Comparison of ENCODE assay signal across 8 cellular contexts in genomic region chr16:88705746-88706287, GRCh38. TPM values are rescaled to one million over a fixed set of nuclear protein-coding genes. Genes with fewer than 3 reads are reported as not detected.
DNase-seq lines count a peak whose midpoint lies in the region; ATAC-seq and TF ChIP-seq lines count a peak whose summit lies in the region.

No MANE protein-coding gene starts in this region.

- dilution Hi-C loops in mammary epithelial cell (cut with HindIII; ENCODE audit: low sequenced_read_pairs) = no loop called here

- H3K9me3 ChIP-seq in mammary epithelial cell (replicated peaks; ENCODE audit: insufficient read depth, low read length) (no peaks in the 10 kb centered on the region), right lobe of liver (no peaks in the 10 kb centered on the region), tibial nerve (no peaks in the 10 kb centered on the region)

- H3K36me3 ChIP-seq in GM06990 (ENCODE audit: control insufficient read depth, insufficient read depth, low read length) = peaks cover 7% of the 10 kb centered on the region
- H3K36me3 ChIP-seq in mammary epithelial cell (ENCODE audit: insufficient read depth, low read length) = peaks cover 3% of the 10 kb centered on the region
- no peaks in the 10 kb centered on the region for H3K36me3 ChIP-seq in right lobe of liver
- peaks cover 0 to 31% (median 0%) of the 10 kb centered on the region in 3 donors for H3K36me3 ChIP-seq in tibial nerve

- TF ChIP-seq CTCF in GM06990 (IDR thresholded peaks at IDR 0.05; ENCODE audit: insufficient read depth, low read length, poor library complexity, severe bottlenecking) (no peak), LNCaP clone FGC (IDR thresholded peaks at IDR 0.05; ENCODE audit: control insufficient read depth, extremely low read depth, insufficient read depth) (no peak), mammary epithelial cell (conservative IDR thresholded peaks at IDR 0.05 in 1 of 2, IDR thresholded peaks at IDR 0.05 in 1 of 2; ENCODE audit: extremely low read depth in 1 of 2, insufficient read depth in 1 of 2, low read depth in 1 of 2, low read length in 2 of 2) (no peak), right lobe of liver (IDR thresholded peaks at IDR 0.05) (no peak), tibial nerve (IDR thresholded peaks at IDR 0.05) (no peak)

- peak overlapping the region; percentile 77 for H2AFZ ChIP-seq in mammary epithelial cell (ENCODE audit: low read depth, low read length)

- peak overlapping the region; percentile 98 for H3K4me2 ChIP-seq in mammary epithelial cell (ENCODE audit: insufficient read depth, low read depth, low read length)

- DNase-seq in GM06990 (ENCODE audit: extremely low read depth, insufficient read length) (no peak), LNCaP clone FGC (ENCODE audit: low read depth) (no peak), mammary epithelial cell (no peak), right lobe of liver (no peak), tibial nerve (ENCODE audit: low spot score in 2 of 2) (no peak), NCI-H345 treated with DMSO at 0.1 percent for 48 hours (lab: John Stamatoyannopoulos, UW; ENCODE audit: unreplicated experiment) (no peak)
- DNase-seq in NK-92 treated with Interleukin-12 subunit alpha and Interleukin-12 subunit beta, amount 100 ng/mL, for 24 hours (lab: John Stamatoyannopoulos, UW) = no peak

- H3K9ac ChIP-seq in mammary epithelial cell (ENCODE audit: insufficient read depth, low read length) = no peak overlapping the region

- no peaks in the 10 kb centered on the region for H4K20me1 ChIP-seq in mammary epithelial cell (ENCODE audit: insufficient read depth, low read length)

- CTCF ChIA-PET in mammary epithelial cell (lab: Charles Lee; ENCODE audit: low non-redundant PET) = no interaction called here

- no peak overlapping the region for H3K27ac ChIP-seq in mammary epithelial cell (ENCODE audit: insufficient read depth, low read depth, low read length)
- peak overlapping the region; percentile 53 to 82 (median 75) for H3K27ac ChIP-seq in right lobe of liver
- H3K27ac ChIP-seq in tibial nerve = peak overlapping the region; percentile 59 to 95 (median 86)

- no peak for TF ChIP-seq EP300 in tibial nerve (IDR thresholded peaks at IDR 0.05)

- ATAC-seq in GM21717 (IDR thresholded peaks at IDR 0.05; ENCODE audit: unreplicated experiment) (peak; percentile 5), right lobe of liver (peak in 3 of 4 donors; percentile 1 to 6 (median 2))

- H3K27me3 ChIP-seq in GM06990 (replicated peaks; ENCODE audit: control insufficient read depth, insufficient read depth, low read length) = no peaks in the 10 kb centered on the region
- H3K27me3 ChIP-seq in mammary epithelial cell (ENCODE audit: insufficient read depth, low read length) = no peaks in the 10 kb centered on the region
- no peaks in the 10 kb centered on the region for H3K27me3 ChIP-seq in right lobe of liver
- no peaks in the 10 kb centered on the region for H3K27me3 ChIP-seq in tibial nerve

- intact Hi-C loops in mammary epithelial cell (cut with micrococcal nuclease) (loop anchor here (5.0 kb wide), 1 partner anchor 134 kb away; the partner anchor contains the start of gene ZC3H18), right lobe of liver (cut with DNase I) (no loop called here)

- H3K4me1 ChIP-seq in mammary epithelial cell (ENCODE audit: insufficient read depth, low read length) = peaks cover 8% of the 10 kb centered on the region
- peaks cover 0 to 21% (median 6%) of the 10 kb centered on the region in 4 donors for H3K4me1 ChIP-seq in right lobe of liver
- H3K4me1 ChIP-seq in tibial nerve = peaks cover 0 to 69% (median 32%) of the 10 kb centered on the region in 4 donors

- peaks cover 40% of the 10 kb centered on the region for H3K79me2 ChIP-seq in mammary epithelial cell (ENCODE audit: insufficient read depth, low read length)

- WGBS in mammary epithelial cell (ENCODE audit: low coverage, missing lambda C conversion rate) = 0% methylated on average over 16 of the region's 67 CpGs
- WGBS in right lobe of liver (ENCODE audit: insufficient coverage, low coverage, low lambda C conversion rate, missing lambda C conversion rate) = no CpG with 5 or more reads among the region's 67 CpGs
- WGBS in tibial nerve, 2 donors = 1% methylated on average over 22 to 51 of the region's 67 CpGs

- in situ Hi-C loops in mammary epithelial cell (cut with MboI; ENCODE audit: low sequenced_read_pairs in 2 of 2) = no loop called here

- TF ChIP-seq POLR2A in right lobe of liver (IDR thresholded peaks at IDR 0.05) (no peak), tibial nerve (IDR thresholded peaks at IDR 0.05) (no peak)

- no TSS peak for BruUV-seq in mammary epithelial cell (replicated peaks; lab: Mats Ljungman, UMichigan)

- H3K4me3 ChIP-seq in GM06990 (replicated peaks; ENCODE audit: low read depth, low read length) = peak overlapping the region; percentile 98
- peak overlapping the region; percentile 99 for H3K4me3 ChIP-seq in LNCaP clone FGC (ENCODE audit: low read depth, low read length)
- H3K4me3 ChIP-seq in mammary epithelial cell (replicated peaks in 1 of 3; ENCODE audit: insufficient read depth in 1 of 3, low read depth in 2 of 3, low read length in 3 of 3) = peak overlapping the region; percentile 82 to 96 (median 82)
- H3K4me3 ChIP-seq in right lobe of liver = peak overlapping the region; percentile 100
- H3K4me3 ChIP-seq in tibial nerve = peak overlapping the region; percentile 82 to 97 (median 86)

RNA-seq across cellular contexts. Expression of gene RNF166, which starts 0.4 kb away (rescaled TPM):
- total RNA-seq in mammary epithelial cell = 10 to 100 TPM in 1 of 2 donors, 1 to 10 TPM in 1; 9.8 to 11.2 TPM
- polyA plus RNA-seq in mammary epithelial cell = 5.1 TPM
- 1.7 TPM for polyA minus RNA-seq in mammary epithelial cell
- 10 to 100 TPM in 2 of 6 experiments, 1 to 10 TPM in 4; 8.1 to 12.8 (median 10.0) TPM for total RNA-seq in right lobe of liver
- total RNA-seq in tibial nerve = 10 to 100 TPM; 36.5 to 56.7 (median 43.5) TPM

RNA-seq across cellular contexts. Expression of gene CTU2, which starts 0.5 kb away (rescaled TPM):
- total RNA-seq in mammary epithelial cell (10 to 100 TPM; 13.2 to 26.5 TPM), right lobe of liver (1 to 10 TPM; 5.0 to 9.5 (median 8.2) TPM), tibial nerve (10 to 100 TPM; 12.3 to 22.5 (median 12.5) TPM)
- 12.8 TPM for polyA plus RNA-seq in mammary epithelial cell
- 12.3 TPM for polyA minus RNA-seq in mammary epithelial cell

RNA-seq across cellular contexts. Expression of gene SNAI3, which starts 19.5 kb away (rescaled TPM):
- total RNA-seq in mammary epithelial cell = not detected
- polyA plus RNA-seq in mammary epithelial cell = 0.07 TPM
- not detected for polyA minus RNA-seq in mammary epithelial cell
- total RNA-seq in right lobe of liver = under 1 TPM; 0.15 to 0.98 (median 0.35) TPM
- total RNA-seq in tibial nerve = 1 to 10 TPM in 2 of 4 donors, under 1 TPM in 2; 0.87 to 1.2 (median 1.0) TPM

RNA-seq across cellular contexts. Expression of gene MVD, which starts 42.9 kb away (rescaled TPM):
- total RNA-seq in mammary epithelial cell (100 to 1,000 TPM in 1 of 2 donors, 10 to 100 TPM in 1; 57.7 to 171 TPM), right lobe of liver (10 to 100 TPM; 10.2 to 57.1 (median 15.2) TPM), tibial nerve (10 to 100 TPM; 32.7 to 49.4 (median 39.9) TPM)
- polyA plus RNA-seq in mammary epithelial cell = 136 TPM
- 54.3 TPM for polyA minus RNA-seq in mammary epithelial cell

RNA-seq across cellular contexts. Expression of gene CYBA, which starts 55.0 kb away (rescaled TPM):
- 10 to 100 TPM in 1 of 2 donors, 1 to 10 TPM in 1; 2.5 to 20.3 TPM for total RNA-seq in mammary epithelial cell
- 2.1 TPM for polyA plus RNA-seq in mammary epithelial cell
- polyA minus RNA-seq in mammary epithelial cell = 3.1 TPM
- total RNA-seq in right lobe of liver = 10 to 100 TPM; 22.8 to 70.0 (median 41.3) TPM
- 100 to 1,000 TPM in 2 of 4 donors, 10 to 100 TPM in 2; 86.3 to 199 (median 121) TPM for total RNA-seq in tibial nerve
